ENCODE assay signal across 27 cellular contexts in genomic region chr19:723247-723646, GRCh38. TPM values are rescaled to one million over a fixed set of nuclear protein-coding genes. Genes with fewer than 3 reads are reported as not detected.
"Had no signal": no experiment of that assay in that cellular context is flagged by ENCODE, and none has a peak within 500 bp of the region (broad histone marks: within the 10 kb centered on the region; RNA-seq: fewer than 3 reads in every experiment).

No MANE protein-coding gene starts in this region.

- H3K27ac ChIP-seq: colonic mucosa, foreskin keratinocyte, transverse colon had no signal

- H3K36me3 Mint-ChIP-seq: activated naive CD8-positive, alpha-beta T cell treated with anti-CD3 and anti-CD28 coated beads for 36 hours; naive thymus-derived CD4-positive, alpha-beta T cell had no signal

- H3K9me3 ChIP-seq: breast epithelium, colonic mucosa, lower lobe of right lung, transverse colon, uterus had no signal

- H3K27me3 Mint-ChIP-seq: progenitor cell of endocrine pancreas had no signal

- H3K4me3 Mint-ChIP-seq: activated B cell treated with CpG ODN at 0.5 μM for 24 hours; activated CD4-positive, alpha-beta T cell treated with anti-CD3 and anti-CD28 coated beads for 36 hours; activated naive CD8-positive, alpha-beta T cell treated with anti-CD3 and anti-CD28 coated beads for 36 hours; activated T-cell treated with anti-CD3 and anti-CD28 coated beads, Interleukin-2, amount 50 U/mL, for 24 hours; naive thymus-derived CD4-positive, alpha-beta T cell; neural crest cell; stimulated activated naive CD8-positive, alpha-beta T cell treated with anti-CD3 and anti-CD28 coated beads, Interleukin-15, Interleukin-2, amounts not matched to agents 100 ng/mL and 50 ng/mL, for 24 hours; T-helper 17 cell had no signal

- DNase-seq: activated B cell treated with CpG ODN at 0.5 μM for 24 hours; activated CD4-positive, alpha-beta T cell treated with anti-CD3 and anti-CD28 coated beads for 36 hours; activated CD4-positive, alpha-beta T cell treated with anti-CD3 and anti-CD28 coated beads, Interleukin-2, amount 50 U/mL, for 4 hours; activated CD8-positive, alpha-beta memory T cell treated with anti-CD3 and anti-CD28 coated beads for 24 hours; activated CD8-positive, alpha-beta memory T cell treated with anti-CD3 and anti-CD28 coated beads, Interleukin-2, amount 50 U/mL, for 4 hours; activated naive CD4-positive, alpha-beta T cell treated with Interleukin-2 at 50 U/mL for 16 hours; activated naive CD8-positive, alpha-beta T cell treated with anti-CD3 and anti-CD28 coated beads for 36 hours; activated T-cell treated with anti-CD3 and anti-CD28 coated beads, Interleukin-2, amount 50 U/mL, for 24 hours; amniotic stem cell; colonic mucosa; erythroblast; foreskin keratinocyte; lower lobe of right lung; mesendoderm; naive thymus-derived CD4-positive, alpha-beta T cell; retina; stimulated activated CD4-positive, alpha-beta T cell treated with anti-CD3 and anti-CD28 coated beads, Interleukin-1b, Interleukin-23, amount 100 ng/mL, for 48 hours; SW 1271; T-helper 17 cell; transverse colon had no signal

- H3K4me1 ChIP-seq: breast epithelium, colonic mucosa, foreskin keratinocyte had no signal

- H3K36me3 ChIP-seq: breast epithelium, colonic mucosa, transverse colon, uterus had no signal

- H3K27ac Mint-ChIP-seq: activated B cell treated with CpG ODN at 0.5 μM for 24 hours; activated CD4-positive, alpha-beta T cell treated with anti-CD3 and anti-CD28 coated beads for 36 hours; activated naive CD8-positive, alpha-beta T cell treated with anti-CD3 and anti-CD28 coated beads for 36 hours; activated T-cell treated with anti-CD3 and anti-CD28 coated beads, Interleukin-2, amount 50 U/mL, for 24 hours; naive thymus-derived CD4-positive, alpha-beta T cell; progenitor cell of endocrine pancreas; stimulated activated naive CD8-positive, alpha-beta T cell treated with anti-CD3 and anti-CD28 coated beads, Interleukin-15, Interleukin-2, amounts not matched to agents 100 ng/mL and 50 ng/mL, for 24 hours; T-helper 17 cell had no signal

- H3K4me3 ChIP-seq: breast epithelium, colonic mucosa, lower lobe of right lung, transverse colon, uterus had no signal

- ATAC-seq: activated CD4-positive, alpha-beta T cell treated with anti-CD3 and anti-CD28 coated beads for 36 hours; foreskin keratinocyte; naive thymus-derived CD4-positive, alpha-beta T cell; T-helper 17 cell had no signal

- H3K9me3 Mint-ChIP-seq: activated B cell treated with CpG ODN at 0.5 μM for 24 hours; activated naive CD8-positive, alpha-beta T cell treated with anti-CD3 and anti-CD28 coated beads for 36 hours; activated T-cell treated with anti-CD3 and anti-CD28 coated beads, Interleukin-2, amount 50 U/mL, for 24 hours; naive thymus-derived CD4-positive, alpha-beta T cell; neural crest cell; stimulated activated naive CD8-positive, alpha-beta T cell treated with anti-CD3 and anti-CD28 coated beads, Interleukin-15, Interleukin-2, amounts not matched to agents 100 ng/mL and 50 ng/mL, for 24 hours had no signal

- H3K4me1 Mint-ChIP-seq: activated CD4-positive, alpha-beta T cell treated with anti-CD3 and anti-CD28 coated beads for 36 hours; activated naive CD8-positive, alpha-beta T cell treated with anti-CD3 and anti-CD28 coated beads for 36 hours; T-helper 17 cell had no signal

- H3K27me3 ChIP-seq: uterus had no signal

RNA-seq across cellular contexts. Expression of gene PALM, which starts 14.5 kb away (rescaled TPM):
- total RNA-seq: activated B cell treated with CpG ODN at 0.5 μM for 24 hours; activated naive CD8-positive, alpha-beta T cell treated with anti-CD3 and anti-CD28 coated beads for 36 hours; T-helper 17 cell had no signal
- polyA plus RNA-seq: naive thymus-derived CD4-positive, alpha-beta T cell had no signal

RNA-seq across cellular contexts. Expression of gene MISP, which starts 27.7 kb away (rescaled TPM):
- total RNA-seq: activated B cell treated with CpG ODN at 0.5 μM for 24 hours; naive thymus-derived CD4-positive, alpha-beta T cell; neural crest cell; T-helper 17 cell had no signal
- polyA plus RNA-seq: naive thymus-derived CD4-positive, alpha-beta T cell had no signal

RNA-seq across cellular contexts. Expression of gene PRSS57, which starts 28.0 kb away (rescaled TPM):
- total RNA-seq: activated B cell treated with CpG ODN at 0.5 μM for 24 hours; activated CD4-positive, alpha-beta T cell treated with anti-CD3 and anti-CD28 coated beads for 36 hours; activated naive CD8-positive, alpha-beta T cell treated with anti-CD3 and anti-CD28 coated beads for 36 hours; breast epithelium; colonic mucosa; foreskin keratinocyte; left cardiac atrium; lower lobe of right lung; mucosa of gallbladder; neural crest cell; progenitor cell of endocrine pancreas; T-helper 17 cell; transverse colon; uterus had no signal
- polyA plus RNA-seq: foreskin keratinocyte; naive thymus-derived CD4-positive, alpha-beta T cell had no signal
